26 cellular contexts compared by ENCODE assay signal in the genomic region with DNA sequence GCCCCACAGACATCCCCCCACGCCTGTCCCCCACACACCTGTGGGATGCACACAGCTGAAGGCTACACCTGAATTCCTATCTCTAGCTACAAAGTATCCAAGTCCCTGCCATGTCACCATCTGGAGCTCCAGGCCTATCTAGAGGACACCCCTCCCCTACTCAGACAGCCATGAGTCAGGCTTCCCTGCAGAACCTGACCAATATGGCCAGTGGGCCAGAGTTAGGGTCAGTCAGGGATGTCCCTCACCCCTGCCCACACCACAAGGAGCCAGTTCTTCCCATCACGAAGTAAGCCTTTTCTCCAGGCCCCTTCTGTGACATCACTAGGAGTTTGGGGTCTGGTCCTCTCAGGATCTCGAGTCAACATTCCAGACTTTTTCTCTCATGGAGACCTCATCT. TPM values are rescaled to one million over a fixed set of nuclear protein-coding genes. Genes with fewer than 3 reads are reported as not detected.
DNase-seq lines count a peak whose midpoint lies in the region; ATAC-seq and TF ChIP-seq lines count a peak whose summit lies in the region.
"Had no signal": no experiment of that assay in that cellular context is flagged by ENCODE, and none has a peak within 500 bp of the region (broad histone marks: within the 10 kb centered on the region; RNA-seq: fewer than 3 reads in every experiment).

No MANE protein-coding gene starts in this region.

- TF ChIP-seq CTCF in Caco-2 (IDR thresholded peaks at IDR 0.05; ENCODE audit: insufficient read depth in 1 of 2, low read depth in 1 of 2, low read length in 1 of 2, severe bottlenecking in 1 of 2, unreplicated experiment in 1 of 2) (no peak), GM13976 (IDR thresholded peaks at IDR 0.05; ENCODE audit: borderline replicate concordance, control extremely low read depth, extremely low read depth, insufficient read depth, missing control alignments) (no peak), esophagus muscularis mucosa (IDR thresholded peaks at IDR 0.05) (no peak), osteocyte (IDR thresholded peaks at IDR 0.05) (no peak), left lung (IDR thresholded peaks at IDR 0.05) (no peak)

- peak overlapping the region; percentile 9 for H3K27ac Mint-ChIP-seq in Caco-2 (ENCODE audit: unreplicated experiment)
- no peak overlapping the region for H3K27ac Mint-ChIP-seq in osteocyte (ENCODE audit: unreplicated experiment)
- no peak overlapping the region for H3K27ac Mint-ChIP-seq in activated CD8-positive, alpha-beta T cell treated with anti-CD3 and anti-CD28 coated beads, Interleukin-2, amount 10 ng/mL, durations not matched to agents 7 days and 5 days
- H3K27ac Mint-ChIP-seq: CD8-positive, alpha-beta memory T cell; IgD-negative memory B cell had no signal

- DNase-seq in Caco-2 (peak in 1 of 2 experiments; percentile 31), GM13976 (ENCODE audit: low spot score) (peak; percentile 7), esophagus muscularis mucosa (ENCODE audit: extremely low spot score) (peak; percentile 66), osteocyte (ENCODE audit: extremely low spot score, unreplicated experiment) (peak; percentile 59), hippocampal formation (lab: John Stamatoyannopoulos, UW) (no peak), left lung (no peak)
- DNase-seq in activated CD8-positive, alpha-beta T cell treated with anti-CD3 and anti-CD28 coated beads, Interleukin-2, amount 10 ng/mL, durations not matched to agents 7 days and 5 days, result no peak
- DNase-seq: BE2C; Calu3; CD8-positive, alpha-beta memory T cell; DMS153; DND-41; MM.1S; NCI-H1694; NCI-H2081; NCI-H2171; NCI-H510A; NCI-H69; Right ventricle myocardium superior; RPMI8226 had no signal

- TF ChIP-seq EP300 in esophagus muscularis mucosa (IDR thresholded peaks at IDR 0.05), result no peak

- H3K9me3 Mint-ChIP-seq in Caco-2 (ENCODE audit: unreplicated experiment), result no peaks in the 10 kb centered on the region
- no peaks in the 10 kb centered on the region for H3K9me3 Mint-ChIP-seq in osteocyte (ENCODE audit: unreplicated experiment)
- H3K9me3 Mint-ChIP-seq in activated CD8-positive, alpha-beta T cell treated with anti-CD3 and anti-CD28 coated beads, Interleukin-2, amount 10 ng/mL, durations not matched to agents 7 days and 5 days (ENCODE audit: insufficient read depth), result no peaks in the 10 kb centered on the region
- H3K9me3 Mint-ChIP-seq: CD14-positive monocyte, IgD-negative memory B cell had no signal

- H3K4me1 ChIP-seq in Caco-2, result peaks cover 40% of the 10 kb centered on the region
- no peaks in the 10 kb centered on the region for H3K4me1 ChIP-seq in esophagus muscularis mucosa
- no peaks in the 10 kb centered on the region for H3K4me1 ChIP-seq in left lung
- H3K4me1 ChIP-seq: SJSA1 had no signal

- CTCF ChIA-PET in Caco-2 (lab: Charles Lee), result no interaction called here
- CTCF ChIA-PET in activated CD8-positive, alpha-beta T cell treated with anti-CD3 and anti-CD28 coated beads, Interleukin-2, amount 10 ng/mL, durations not matched to agents 7 days and 5 days (lab: Charles Lee), result no interaction called here

- TF ChIP-seq POLR2A in esophagus muscularis mucosa (IDR thresholded peaks at IDR 0.05; ENCODE audit: low read depth) (no peak), GM18505 (IDR thresholded peaks at IDR 0.05; ENCODE audit: borderline replicate concordance, extremely low read depth, insufficient read depth, insufficient read length) (no peak)

- H3K4me3 Mint-ChIP-seq in Caco-2 (ENCODE audit: unreplicated experiment), result no peak overlapping the region
- no peak overlapping the region for H3K4me3 Mint-ChIP-seq in osteocyte (ENCODE audit: unreplicated experiment)
- H3K4me3 Mint-ChIP-seq in activated CD8-positive, alpha-beta T cell treated with anti-CD3 and anti-CD28 coated beads, Interleukin-2, amount 10 ng/mL, durations not matched to agents 7 days and 5 days, result no peak overlapping the region
- H3K4me3 Mint-ChIP-seq: CD14-positive monocyte; CD8-positive, alpha-beta memory T cell; IgD-negative memory B cell had no signal

- POLR2A ChIA-PET in Caco-2 (lab: Charles Lee), result no interaction called here
- POLR2A ChIA-PET in activated CD8-positive, alpha-beta T cell treated with anti-CD3 and anti-CD28 coated beads, Interleukin-2, amount 10 ng/mL, durations not matched to agents 7 days and 5 days (lab: Charles Lee), result no interaction called here

- H3K9me3 ChIP-seq in Caco-2 (no peaks in the 10 kb centered on the region), esophagus muscularis mucosa (no peaks in the 10 kb centered on the region), left lung (no peaks in the 10 kb centered on the region)
- H3K9me3 ChIP-seq: BE2C, SJSA1 had no signal

- no peaks in the 10 kb centered on the region for H3K36me3 ChIP-seq in Caco-2 (ENCODE audit: control insufficient read depth, insufficient read depth, low read length)
- no peaks in the 10 kb centered on the region for H3K36me3 ChIP-seq in esophagus muscularis mucosa
- no peaks in the 10 kb centered on the region for H3K36me3 ChIP-seq in left lung
- H3K36me3 ChIP-seq: BE2C, SJSA1 had no signal

- no TSS peak for BruUV-seq in Caco-2 (replicated peaks; lab: Mats Ljungman, UMichigan)

- H3K27ac ChIP-seq in esophagus muscularis mucosa (replicated peaks in 1 of 4), result no peak overlapping the region
- no peak overlapping the region for H3K27ac ChIP-seq in left lung
- H3K27ac ChIP-seq: HL-60, KMS-11, SJSA1 had no signal

- H3K27me3 ChIP-seq in Caco-2 (replicated peaks; ENCODE audit: control insufficient read depth, insufficient read depth, low read length) (no peaks in the 10 kb centered on the region), esophagus muscularis mucosa (peaks cover 0 to 58% (median 0%) of the 10 kb centered on the region in 4 donors), left lung (peaks cover 0 to 51% of the 10 kb centered on the region in 2 donors)
- H3K27me3 ChIP-seq: BE2C, SJSA1 had no signal

- ATAC-seq in GM18505 (IDR thresholded peaks at IDR 0.05; ENCODE audit: unreplicated experiment) (no peak), left lung (no peak)
- ATAC-seq in activated CD8-positive, alpha-beta T cell treated with anti-CD3 and anti-CD28 coated beads, Interleukin-2, amount 10 ng/mL, durations not matched to agents 7 days and 5 days, result no peak

- H3K4me1 Mint-ChIP-seq in Caco-2 (ENCODE audit: low read depth, unreplicated experiment) (peaks cover 9% of the 10 kb centered on the region), osteocyte (ENCODE audit: unreplicated experiment) (peaks cover 6% of the 10 kb centered on the region)
- no peaks in the 10 kb centered on the region for H3K4me1 Mint-ChIP-seq in activated CD8-positive, alpha-beta T cell treated with anti-CD3 and anti-CD28 coated beads, Interleukin-2, amount 10 ng/mL, durations not matched to agents 7 days and 5 days (ENCODE audit: low read depth)
- H3K4me1 Mint-ChIP-seq: CD14-positive monocyte had no signal

- no peaks in the 10 kb centered on the region for H3K27me3 Mint-ChIP-seq in Caco-2 (ENCODE audit: insufficient read depth, unreplicated experiment)
- H3K27me3 Mint-ChIP-seq in osteocyte (ENCODE audit: unreplicated experiment), result peaks cover 17% of the 10 kb centered on the region
- H3K27me3 Mint-ChIP-seq in activated CD8-positive, alpha-beta T cell treated with anti-CD3 and anti-CD28 coated beads, Interleukin-2, amount 10 ng/mL, durations not matched to agents 7 days and 5 days (ENCODE audit: low read depth), result peaks cover 14% of the 10 kb centered on the region

- in situ Hi-C loops in GM13976 (cut with MboI; ENCODE audit: low sequenced_read_pairs, unreplicated experiment), result loop anchor here (25.0 kb wide), 1 partner anchor 638 kb away; no protein-coding TSS in a partner anchor

- 57% methylated on average over 3 of the region's 3 CpGs for WGBS in esophagus muscularis mucosa

- intact Hi-C loops in Caco-2 (cut with micrococcal nuclease; ENCODE audit: unreplicated experiment) (loop anchor here (10.0 kb wide), 1 partner anchor 315 kb away; no protein-coding TSS in a partner anchor), esophagus muscularis mucosa (cut with DNase I) (no loop called here), left lung (cut with DNase I) (no loop called here)

- H3K4me3 ChIP-seq in Caco-2 (ENCODE audit: low read depth, low read length), result no peak overlapping the region
- H3K4me3 ChIP-seq in esophagus muscularis mucosa, result no peak overlapping the region
- no peak overlapping the region for H3K4me3 ChIP-seq in left lung
- H3K4me3 ChIP-seq: SJSA1 had no signal

- H3K36me3 Mint-ChIP-seq in Caco-2 (ENCODE audit: insufficient read depth, unreplicated experiment), result peaks cover 1% of the 10 kb centered on the region
- no peaks in the 10 kb centered on the region for H3K36me3 Mint-ChIP-seq in osteocyte (ENCODE audit: unreplicated experiment)
- no peaks in the 10 kb centered on the region for H3K36me3 Mint-ChIP-seq in activated CD8-positive, alpha-beta T cell treated with anti-CD3 and anti-CD28 coated beads, Interleukin-2, amount 10 ng/mL, durations not matched to agents 7 days and 5 days (ENCODE audit: low read depth)
- H3K36me3 Mint-ChIP-seq: CD14-positive monocyte; CD8-positive, alpha-beta memory T cell; IgD-negative memory B cell had no signal

RNA-seq across cellular contexts. Expression of gene SLC18A3, which starts 10.6 kb away (rescaled TPM):
- total RNA-seq in Caco-2 (2022) (not detected in 2 replicates), esophagus muscularis mucosa (1 to 10 TPM in 2 of 4 donors, under 1 TPM in 2; 0.42 to 1.7 (median 0.81) TPM), osteocyte (0.32 and 0.34 TPM in 2 replicates), left lung (not detected)
- not detected for total RNA-seq in activated CD8-positive, alpha-beta T cell treated with anti-CD3 and anti-CD28 coated beads, Interleukin-2, amount 10 ng/mL, durations not matched to agents 7 days and 5 days
- total RNA-seq: Calu3; CD8-positive, alpha-beta memory T cell; Right ventricle myocardium superior; SJSA1 had no signal

RNA-seq across cellular contexts. Expression of gene CHAT, which starts 14.3 kb away (rescaled TPM):
- total RNA-seq in Caco-2 (2022) (0.18 and 0.32 TPM in 2 replicates), esophagus muscularis mucosa (under 1 TPM in 1 of 4 donors, not detected in 3; 0.17 TPM), osteocyte (not detected in 2 replicates), left lung (not detected)
- not detected for total RNA-seq in activated CD8-positive, alpha-beta T cell treated with anti-CD3 and anti-CD28 coated beads, Interleukin-2, amount 10 ng/mL, durations not matched to agents 7 days and 5 days
- total RNA-seq: Calu3; CD8-positive, alpha-beta memory T cell; Right ventricle myocardium superior; SJSA1 had no signal

Comparison
In these comparisons a context has a peak if more than half of its experiments do, and no peak if none do; other contexts are left out.
1. DNase-seq: peak in GM13976 (single experiment), esophagus muscularis mucosa (single experiment) and osteocyte (single experiment); none in activated CD8-positive, alpha-beta T cell treated with anti-CD3 and anti-CD28 coated beads, Interleukin-2, amount 10 ng/mL, durations not matched to agents 7 days and 5 days (single experiment), hippocampal formation (0 of 2) and left lung (0 of 2).